Comparison of ENCODE assay signal across 24 cellular contexts in the genomic region with DNA sequence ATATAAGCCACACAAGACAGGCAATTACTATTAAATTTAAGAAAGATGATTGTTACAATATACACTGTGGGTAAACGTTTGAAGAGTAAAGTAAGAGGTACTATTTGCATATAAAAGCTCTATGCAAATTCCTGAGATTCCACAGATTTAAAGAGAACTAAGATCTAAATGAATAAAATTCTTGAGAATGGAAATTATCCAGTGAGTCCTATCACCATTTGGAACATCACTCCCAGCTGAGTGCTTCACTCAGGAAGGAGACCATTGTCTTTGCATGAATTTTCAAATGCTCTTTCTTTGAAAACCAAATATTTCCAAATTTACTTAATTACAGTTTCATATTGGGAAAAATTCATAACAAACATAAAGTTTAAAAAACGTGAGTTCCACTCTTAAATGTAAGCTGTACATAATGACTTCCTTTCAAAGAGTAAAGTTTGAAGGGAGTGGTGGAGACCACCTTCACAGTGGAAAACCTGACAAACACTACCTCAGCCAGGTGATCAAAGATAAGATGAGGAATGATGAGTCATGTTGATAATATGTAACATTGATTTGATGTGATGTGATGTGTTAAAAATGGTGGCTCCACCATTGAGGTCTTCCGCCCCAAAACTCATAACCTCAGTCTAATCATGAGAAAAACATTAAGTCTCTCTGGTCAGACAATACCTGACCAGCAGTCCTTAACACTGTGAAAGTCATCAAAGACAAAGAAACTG.
DNase-seq lines count a peak whose midpoint lies in the region; ATAC-seq, FAIRE-seq and TF ChIP-seq lines count a peak whose summit lies in the region.
"Had no signal": no experiment of that assay in that cellular context is flagged by ENCODE, and none has a peak within 500 bp of the region (broad histone marks: within the 10 kb centered on the region; RNA-seq: fewer than 3 reads in every experiment).

No MANE protein-coding gene starts in this region.

- no TSS peak for BruUV-seq in HepG2 (replicated peaks; lab: Mats Ljungman, UMichigan)

- intact Hi-C loops in HepG2 (cut with micrococcal nuclease; ENCODE audit: unreplicated experiment): no loop called here
- intact Hi-C loops in right lobe of liver (cut with DNase I): no loop called here
- intact Hi-C loops in breast epithelium (cut with DNase I; ENCODE audit: low total_unique reads): no loop called here
- intact Hi-C loops in lower leg skin (cut with DNase I; ENCODE audit: low total_unique reads): no loop called here

- H2AFZ ChIP-seq in HepG2 (ENCODE audit: low read length) (no peak overlapping the region), Karpas-422 (ENCODE audit: low read length) (no peak overlapping the region)

- no peaks in the 10 kb centered on the region for H3K4me1 ChIP-seq in HepG2 (ENCODE audit: insufficient read depth, low read length)
- no peaks in the 10 kb centered on the region for H3K4me1 ChIP-seq in right lobe of liver
- H3K4me1 ChIP-seq in Karpas-422 (ENCODE audit: low read length): peaks cover 57% of the 10 kb centered on the region
- peaks cover 42% of the 10 kb centered on the region for H3K4me1 ChIP-seq in iPS-18a (ENCODE audit: control insufficient read depth, low read depth, low read length)
- no peaks in the 10 kb centered on the region for H3K4me1 ChIP-seq in breast epithelium

- FAIRE-seq in HepG2 (lab: Jason Lieb, UNC): no peak
- FAIRE-seq: G401.6, GM19239, H54 had no signal

- H3K9me2 ChIP-seq in Karpas-422 (replicated peaks; ENCODE audit: insufficient read depth, low read length): no peaks in the 10 kb centered on the region

- WGBS in HepG2 (ENCODE audit: low lambda C conversion rate): 13% methylated on average over 3 of the region's 3 CpGs
- WGBS in right lobe of liver (ENCODE audit: insufficient coverage, low coverage, low lambda C conversion rate, missing lambda C conversion rate): 56% methylated on average over 3 of the region's 3 CpGs
- WGBS in lower leg skin, 2 donors: 69 to 71% methylated on average over 3 of the region's 3 CpGs

- H3K79me2 ChIP-seq in HepG2 (ENCODE audit: insufficient read depth, low read length) (no peaks in the 10 kb centered on the region), Karpas-422 (ENCODE audit: low read length) (no peaks in the 10 kb centered on the region)

- no peak overlapping the region for H3K9ac ChIP-seq in HepG2 (ENCODE audit: insufficient read depth, low read depth, low read length)
- no peak overlapping the region for H3K9ac ChIP-seq in Karpas-422 (ENCODE audit: low read length)
- no peak overlapping the region for H3K9ac ChIP-seq in iPS-18a (ENCODE audit: low read length)

- no peak for DNase-seq in HepG2 (ENCODE audit: low spot score)
- no peak for DNase-seq in right lobe of liver
- DNase-seq in Karpas-422: no peak
- no peak for DNase-seq in breast epithelium (ENCODE audit: low spot score in 2 of 2)
- no peak for DNase-seq in lower leg skin (ENCODE audit: low spot score in 2 of 2)
- no peak for DNase-seq in OCI-M2 (lab: John Stamatoyannopoulos, UW; ENCODE audit: unreplicated experiment)
- DNase-seq: 8988T; AML-193; Calu3; CD8-positive, alpha-beta memory T cell; MG63; NCI-H1417; NCI-H1694 treated with DMSO at 0.1 percent for 48 hours; NCI-H446 treated with DMSO at 0.1 percent for 48 hours; NCI-H526 treated with DMSO at 0.1 percent for 48 hours; OCI-M1; Right ventricle myocardium superior had no signal

- TF ChIP-seq RAD21 in HepG2 (CRISPR knock-in tag; IDR thresholded peaks at IDR 0.05): no peak

- POLR2A ChIA-PET in HepG2 (lab: Yijun Ruan, JAX): no interaction called here

- H3K36me3 ChIP-seq in HepG2 (replicated peaks in 1 of 2; ENCODE audit: control insufficient read depth in 1 of 2, insufficient read depth in 2 of 2, low read length in 2 of 2) (no peaks in the 10 kb centered on the region), right lobe of liver (no peaks in the 10 kb centered on the region), Karpas-422 (ENCODE audit: insufficient read depth, low read length) (no peaks in the 10 kb centered on the region), iPS-18a (ENCODE audit: control insufficient read depth, low read depth, low read length) (no peaks in the 10 kb centered on the region), breast epithelium (no peaks in the 10 kb centered on the region)
- H3K36me3 ChIP-seq: MG63 had no signal

- TF ChIP-seq CTCF in HepG2 (CRISPR knock-in tag; IDR thresholded peaks at IDR 0.05) (no peak), right lobe of liver (IDR thresholded peaks at IDR 0.05) (no peak), breast epithelium (IDR thresholded peaks at IDR 0.05) (no peak), lower leg skin (IDR thresholded peaks at IDR 0.05) (no peak)

- H3K4me2 ChIP-seq in HepG2 (ENCODE audit: low read depth, low read length) (no peak overlapping the region), Karpas-422 (ENCODE audit: low read depth, low read length, poor library complexity, severe bottlenecking) (no peak overlapping the region)

- no peak overlapping the region for H3K27ac ChIP-seq in HepG2 (ENCODE audit: extremely low read length, insufficient read depth, low read length)
- no peak overlapping the region for H3K27ac ChIP-seq in right lobe of liver
- H3K27ac ChIP-seq in Karpas-422 (ENCODE audit: low read length): peak overlapping the region; percentile 7; the same call in 1 of the 2 replicates
- peak overlapping the region; percentile 46 for H3K27ac ChIP-seq in iPS-18a (ENCODE audit: low read length)
- H3K27ac ChIP-seq in breast epithelium: no peak overlapping the region
- H3K27ac ChIP-seq: C4-2B, HL-60 had no signal

- H3K27me3 ChIP-seq in HepG2 (ENCODE audit: control insufficient read depth in 1 of 2, insufficient read depth in 2 of 2, low read length in 2 of 2) (no peaks in the 10 kb centered on the region; a peak in 1 of 5 replicates), right lobe of liver (no peaks in the 10 kb centered on the region), Karpas-422 (ENCODE audit: low read length) (no peaks in the 10 kb centered on the region), iPS-18a (ENCODE audit: control insufficient read depth, insufficient read depth, low read length) (no peaks in the 10 kb centered on the region), breast epithelium (no peaks in the 10 kb centered on the region)
- H3K27me3 ChIP-seq: MG63 had no signal

- CTCF ChIA-PET in HepG2 (lab: Yijun Ruan, JAX; ENCODE audit: low intra/inter-chr PET ratio, low total read pairs): no interaction called here

- H3K9me3 ChIP-seq in HepG2 (ENCODE audit: low read length) (no peaks in the 10 kb centered on the region), right lobe of liver (no peaks in the 10 kb centered on the region), Karpas-422 (ENCODE audit: low read length) (no peaks in the 10 kb centered on the region), iPS-18a (ENCODE audit: control insufficient read depth, low read depth, low read length) (no peaks in the 10 kb centered on the region), breast epithelium (no peaks in the 10 kb centered on the region)
- H3K9me3 ChIP-seq: MG63 had no signal

- in situ Hi-C loops in HepG2 (cut with HindIII; ENCODE audit: extremely low pct_ligation_motif_present, low pct_unique_long_range_greater_than_20kb): no loop called here

- no peak for TF ChIP-seq EP300 in HepG2 (IDR thresholded peaks at IDR 0.05; ENCODE audit: low read depth in 2 of 2, low read length in 2 of 2)
- TF ChIP-seq EP300 in HepG2 (CRISPR knock-in tag; IDR thresholded peaks at IDR 0.05; ENCODE audit: borderline replicate concordance): no peak

- no peak for ATAC-seq in HepG2
- ATAC-seq in right lobe of liver: no peak
- ATAC-seq in GM18868 (IDR thresholded peaks at IDR 0.05; ENCODE audit: unreplicated experiment): no peak

- no peak for TF ChIP-seq POLR2A in HepG2 (IDR thresholded peaks at IDR 0.05; ENCODE audit: insufficient read depth in 1 of 2, low read depth in 2 of 2, low read length in 2 of 2)
- TF ChIP-seq POLR2A in right lobe of liver (IDR thresholded peaks at IDR 0.05): no peak
- TF ChIP-seq POLR2A in breast epithelium (IDR thresholded peaks at IDR 0.05): no peak
- no peak for TF ChIP-seq POLR2A in lower leg skin (IDR thresholded peaks at IDR 0.05)

- H4K20me1 ChIP-seq in HepG2 (ENCODE audit: insufficient read depth, low read length) (no peaks in the 10 kb centered on the region), Karpas-422 (ENCODE audit: insufficient read depth, low read depth, low read length) (no peaks in the 10 kb centered on the region)

- no peak overlapping the region for H3K4me3 ChIP-seq in HepG2 (replicated peaks in 1 of 3; ENCODE audit: insufficient read depth in 1 of 3, low read depth in 2 of 3, low read length in 3 of 3)
- H3K4me3 ChIP-seq in right lobe of liver: no peak overlapping the region
- H3K4me3 ChIP-seq in Karpas-422 (ENCODE audit: low read length): no peak overlapping the region
- no peak overlapping the region for H3K4me3 ChIP-seq in iPS-18a (ENCODE audit: low read length)
- no peak overlapping the region for H3K4me3 ChIP-seq in breast epithelium
- no peak overlapping the region for H3K4me3 ChIP-seq in lower leg skin (ENCODE audit: low read depth, poor library complexity, severe bottlenecking)
- H3K4me3 ChIP-seq: MG63 had no signal

TF ChIP-seq in HepG2, 621 proteins besides CTCF, POLR2A, EP300 and RAD21 (continues in another document):
- no peak for TF ChIP-seq PCBP2 (optimal IDR thresholded peaks at IDR 0.05; ENCODE audit: low read depth, low read length, poor library complexity, severe bottlenecking)

Comparison
In these comparisons a context has a peak if more than half of its experiments do, and no peak if none do; other contexts are left out.
1. H3K27ac ChIP-seq: peak in Karpas-422 (single experiment) and iPS-18a (single experiment); none in HepG2 (single experiment), right lobe of liver (0 of 3) and breast epithelium (0 of 2).